In the genomic region with DNA sequence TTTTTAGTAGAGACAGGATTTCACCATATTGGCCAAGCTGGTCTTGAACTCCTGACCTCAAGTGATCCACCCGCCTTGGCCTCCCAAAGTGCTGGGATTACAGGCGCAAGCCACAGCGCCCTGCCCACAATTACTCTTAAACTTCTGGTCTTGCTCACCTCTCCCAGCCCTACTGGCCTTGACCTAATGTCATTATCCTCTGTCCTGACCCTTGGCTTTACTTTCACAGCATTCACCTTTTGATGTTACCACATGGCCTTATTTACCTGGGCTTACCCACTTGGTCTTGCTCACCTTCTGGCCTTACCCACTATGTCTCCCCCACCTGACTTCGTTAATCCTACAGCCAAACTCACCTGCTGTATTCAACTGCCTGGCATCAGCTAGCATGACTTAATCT, we compare ENCODE assay signal across 21 cellular contexts.
DNase-seq lines count a peak whose midpoint lies in the region; ATAC-seq and TF ChIP-seq lines count a peak whose summit lies in the region.
"Had no signal": no experiment of that assay in that cellular context is flagged by ENCODE, and none has a peak within 500 bp of the region (broad histone marks: within the 10 kb centered on the region; RNA-seq: fewer than 3 reads in every experiment).

No MANE protein-coding gene starts in this region.

- no peaks in the 10 kb centered on the region for H3K27me3 ChIP-seq in right atrium auricular region
- no peaks in the 10 kb centered on the region for H3K27me3 ChIP-seq in right lobe of liver
- H3K27me3 ChIP-seq: BLaER1 had no signal

- H3K9me3 ChIP-seq in right atrium auricular region (no peaks in the 10 kb centered on the region), right lobe of liver (no peaks in the 10 kb centered on the region), T-helper 17 cell (ENCODE audit: control insufficient read depth, low read length, poor library complexity, severe bottlenecking) (no peaks in the 10 kb centered on the region)
- H3K9me3 ChIP-seq: BLaER1, Caco-2 had no signal

- H3K36me3 ChIP-seq in right atrium auricular region (no peaks in the 10 kb centered on the region), right lobe of liver (no peaks in the 10 kb centered on the region)
- H3K36me3 ChIP-seq: BLaER1 had no signal

- H3K27ac Mint-ChIP-seq in T-helper 17 cell = no peak overlapping the region
- H3K27ac Mint-ChIP-seq: B cell; CD4-positive, CD25-positive, alpha-beta regulatory T cell; CD8-positive, alpha-beta T cell had no signal

- H3K36me3 Mint-ChIP-seq in T-helper 17 cell (ENCODE audit: low read depth) = no peaks in the 10 kb centered on the region
- H3K36me3 Mint-ChIP-seq: CD4-positive, CD25-positive, alpha-beta regulatory T cell; CD8-positive, alpha-beta T cell had no signal

- WGBS in right lobe of liver (ENCODE audit: insufficient coverage, low coverage, low lambda C conversion rate, missing lambda C conversion rate) = 63% methylated on average over 1 of the region's 4 CpGs

- ATAC-seq in left cardiac atrium = no peak
- ATAC-seq in left lobe of liver = peak; percentile 52
- peak in 3 of 4 donors; percentile 33 to 72 (median 33) for ATAC-seq in right lobe of liver
- ATAC-seq in T-helper 17 cell = no peak
- ATAC-seq: CD8-positive, alpha-beta T cell; GM12878 had no signal

- H3K4me3 Mint-ChIP-seq in T-helper 17 cell = no peak overlapping the region
- H3K4me3 Mint-ChIP-seq: B cell; CD4-positive, CD25-positive, alpha-beta regulatory T cell; CD8-positive, alpha-beta T cell had no signal

- no peaks in the 10 kb centered on the region for H3K4me1 Mint-ChIP-seq in T-helper 17 cell

- no peaks in the 10 kb centered on the region for H3K4me1 ChIP-seq in right atrium auricular region
- H3K4me1 ChIP-seq in right lobe of liver = no peaks in the 10 kb centered on the region
- H3K4me1 ChIP-seq: Caco-2 had no signal

- H3K27ac ChIP-seq in right atrium auricular region (no peak overlapping the region), right lobe of liver (no peak overlapping the region)
- H3K27ac ChIP-seq: 22Rv1, BLaER1, C4-2B, GM23248 had no signal

- H3K27me3 Mint-ChIP-seq in T-helper 17 cell = no peaks in the 10 kb centered on the region
- H3K27me3 Mint-ChIP-seq: B cell; CD4-positive, CD25-positive, alpha-beta regulatory T cell had no signal

- no peak overlapping the region for H3K4me3 ChIP-seq in right atrium auricular region
- no peak overlapping the region for H3K4me3 ChIP-seq in right lobe of liver
- H3K4me3 ChIP-seq: BLaER1, GM12878, GM23248 had no signal

- intact Hi-C loops in left cardiac atrium (cut with DNase I) = no loop called here
- intact Hi-C loops in right lobe of liver (cut with DNase I) = no loop called here

- TF ChIP-seq POLR2A in right lobe of liver (IDR thresholded peaks at IDR 0.05) = no peak

- TF ChIP-seq CTCF in right atrium auricular region (IDR thresholded peaks at IDR 0.05) = no peak
- TF ChIP-seq CTCF in right lobe of liver (IDR thresholded peaks at IDR 0.05) = no peak

- DNase-seq in right atrium auricular region (ENCODE audit: low spot score) = peak; percentile 4
- no peak for DNase-seq in left cardiac atrium
- DNase-seq in left lobe of liver (ENCODE audit: low spot score) = no peak
- no peak for DNase-seq in right lobe of liver
- DNase-seq in NCI-H526 treated with DMSO at 0.1 percent for 48 hours (lab: John Stamatoyannopoulos, UW) = no peak
- no peak for DNase-seq in T-helper 17 cell
- DNase-seq: Caco-2; CD4-positive, CD25-positive, alpha-beta regulatory T cell; DMS153; DMS79; EL; GDM1; GM23248; H7; HCEC 1CT had no signal

Comparison
In these comparisons a context has a peak if more than half of its experiments do, and no peak if none do; other contexts are left out.
1. ATAC-seq: peak in left lobe of liver (single experiment) and right lobe of liver (3 of 4); none in left cardiac atrium (0 of 2) and T-helper 17 cell (single experiment).